ENCODE assay signal across 1 cellular context in genomic region chr20:17985388-17986018, GRCh38.
TF ChIP-seq lines count a peak whose summit lies in the region.

No MANE protein-coding gene starts in this region.

TF ChIP-seq in HepG2, 621 proteins besides CTCF, POLR2A, EP300 and RAD21 (continued from another document and continues in another):
- TF ChIP-seq ZXDC (CRISPR knock-in tag; IDR thresholded peaks at IDR 0.05) (no peak), FOXP4 (CRISPR knock-in tag; IDR thresholded peaks at IDR 0.05) (peak; percentile 89), DBP (CRISPR knock-in tag; IDR thresholded peaks at IDR 0.05; ENCODE audit: not compliant biosample characterization) (no peak), JUN (CRISPR knock-in tag; IDR thresholded peaks at IDR 0.05) (no peak; the same call in 1 of the 2 replicates), GFI1 (CRISPR knock-in tag; IDR thresholded peaks at IDR 0.05; ENCODE audit: borderline replicate concordance) (peak; percentile 72; the same call in 1 of the 2 replicates), ZNF709 (CRISPR knock-in tag; IDR thresholded peaks at IDR 0.05) (peak; percentile 24; the same call in 1 of the 2 replicates), BRF2 (CRISPR knock-in tag; IDR thresholded peaks at IDR 0.05) (no peak), DR1 (CRISPR knock-in tag; IDR thresholded peaks at IDR 0.05) (no peak), ZNF331 (CRISPR knock-in tag; IDR thresholded peaks at IDR 0.05) (peak; percentile 98), KLF12 (CRISPR knock-in tag; IDR thresholded peaks at IDR 0.05; ENCODE audit: borderline replicate concordance) (no peak), XRCC5 (optimal IDR thresholded peaks at IDR 0.05; ENCODE audit: low read length) (no peak), ZNF737 (CRISPR knock-in tag; IDR thresholded peaks at IDR 0.05; ENCODE audit: borderline replicate concordance) (no peak), ATF7 (IDR thresholded peaks at IDR 0.05) (peak; percentile 56), ATF7 (CRISPR knock-in tag; IDR thresholded peaks at IDR 0.05) (no peak; the same call in 1 of the 2 replicates), ZNF343 (CRISPR knock-in tag; IDR thresholded peaks at IDR 0.05) (0 out of 2 replicates have a peak, but pooled peaks have one; percentile 55), KIAA2018 (CRISPR knock-in tag; IDR thresholded peaks at IDR 0.05; ENCODE audit: borderline replicate concordance) (no peak), ZNF224 (CRISPR knock-in tag; IDR thresholded peaks at IDR 0.05) (no peak), KMT2A (CRISPR knock-in tag; IDR thresholded peaks at IDR 0.05) (peak; percentile 83; the same call in 1 of the 2 replicates), TCF7 (IDR thresholded peaks at IDR 0.05; ENCODE audit: low read depth) (peak; percentile 58; the same call in 1 of the 2 replicates), ZNF317 (CRISPR knock-in tag; IDR thresholded peaks at IDR 0.05) (no peak), KLF11 (CRISPR knock-in tag; IDR thresholded peaks at IDR 0.05) (peak; percentile 76), ZNF296 (CRISPR knock-in tag; conservative IDR thresholded peaks at IDR 0.05) (no peak), HDAC2 (CRISPR knock-in tag; IDR thresholded peaks at IDR 0.05) (peak; percentile 98), ZNF841 (CRISPR knock-in tag; IDR thresholded peaks at IDR 0.05; ENCODE audit: borderline replicate concordance) (no peak), ZFYVE20 (CRISPR knock-in tag; IDR thresholded peaks at IDR 0.05; ENCODE audit: borderline replicate concordance, low read depth) (no peak), ZNF83 (CRISPR knock-in tag; IDR thresholded peaks at IDR 0.05; ENCODE audit: borderline replicate concordance) (no peak), REL (CRISPR knock-in tag; conservative IDR thresholded peaks at IDR 0.05) (no peak), PRDM10 (CRISPR knock-in tag; IDR thresholded peaks at IDR 0.05; ENCODE audit: low read depth) (peak; percentile 68), AFF4 (CRISPR knock-in tag; IDR thresholded peaks at IDR 0.05) (peak; percentile 56; the same call in 1 of the 2 replicates), ZBTB49 (CRISPR knock-in tag; IDR thresholded peaks at IDR 0.05; ENCODE audit: borderline replicate concordance) (no peak)
